In genomic region chr2:202494300-202494699, GRCh38 we compare ENCODE assay signal across 11 cellular contexts.
A peak's percentile ranks its signal among the peaks of the same experiment; 100 is the strongest.
DNase-seq lines count a peak whose midpoint lies in the region; ATAC-seq and TF ChIP-seq lines count a peak whose summit lies in the region.
"Had no signal": no experiment of that assay in that cellular context is flagged by ENCODE, and none has a peak within 500 bp of the region (broad histone marks: within the 10 kb centered on the region; RNA-seq: fewer than 3 reads in every experiment).

No MANE protein-coding gene starts in this region.

- H3K27ac ChIP-seq in CD8-positive, alpha-beta T cell (ENCODE audit: low read depth, low read length), result no peak overlapping the region

- no peaks in the 10 kb centered on the region for H3K9me3 Mint-ChIP-seq in activated CD8-positive, alpha-beta T cell treated with anti-CD3 and anti-CD28 coated beads for 36 hours
- H3K9me3 Mint-ChIP-seq in CD8-positive, alpha-beta T cell, result no peaks in the 10 kb centered on the region
- H3K9me3 Mint-ChIP-seq: central memory CD8-positive, alpha-beta T cell had no signal

- no peaks in the 10 kb centered on the region for H3K9me3 ChIP-seq in CD8-positive, alpha-beta T cell (ENCODE audit: low read length)
- H3K9me3 ChIP-seq: upper lobe of left lung had no signal

- H3K36me3 Mint-ChIP-seq in activated CD8-positive, alpha-beta T cell treated with anti-CD3 and anti-CD28 coated beads for 36 hours (ENCODE audit: low read depth), result no peaks in the 10 kb centered on the region
- no peaks in the 10 kb centered on the region for H3K36me3 Mint-ChIP-seq in CD8-positive, alpha-beta T cell

- H3K4me3 Mint-ChIP-seq in activated CD8-positive, alpha-beta T cell treated with anti-CD3 and anti-CD28 coated beads for 36 hours, result no peak overlapping the region
- H3K4me3 Mint-ChIP-seq in CD8-positive, alpha-beta T cell, result no peak overlapping the region
- H3K4me3 Mint-ChIP-seq: central memory CD8-positive, alpha-beta T cell had no signal

- no peaks in the 10 kb centered on the region for H3K27me3 Mint-ChIP-seq in activated CD8-positive, alpha-beta T cell treated with anti-CD3 and anti-CD28 coated beads for 36 hours
- no peaks in the 10 kb centered on the region for H3K27me3 Mint-ChIP-seq in CD8-positive, alpha-beta T cell (ENCODE audit: low read depth)
- H3K27me3 Mint-ChIP-seq: central memory CD8-positive, alpha-beta T cell had no signal

- H3K27me3 ChIP-seq in CD8-positive, alpha-beta T cell (ENCODE audit: insufficient read depth, low read length), result no peaks in the 10 kb centered on the region
- H3K27me3 ChIP-seq: upper lobe of left lung had no signal

- DNase-seq in DMS53 treated with DMSO at 0.1 percent for 48 hours (lab: John Stamatoyannopoulos, UW; ENCODE audit: unreplicated experiment) (peak; percentile 86), NCI-H460 (ENCODE audit: extremely low read depth, low read depth) (peak; percentile 33), fibroblast of gingiva (ENCODE audit: low read depth) (peak; percentile 74), nucleus accumbens (lab: John Stamatoyannopoulos, UW) (peak in 38 of 56 donors; percentile 1 to 64 (median 22))
- DNase-seq in NK-92 treated with Interleukin-12 subunit alpha and Interleukin-12 subunit beta, amount 100 ng/mL, for 24 hours (lab: John Stamatoyannopoulos, UW), result no peak
- no peak for DNase-seq in activated CD8-positive, alpha-beta T cell treated with anti-CD3 and anti-CD28 coated beads for 36 hours
- no peak for DNase-seq in CD8-positive, alpha-beta T cell
- DNase-seq in activated CD4-positive, CD25-positive, alpha-beta regulatory T cell treated with anti-CD3 and anti-CD28 coated beads, Interleukin-2, amount 50 U/mL, for 72 hours, result no peak

- CTCF ChIA-PET in activated CD8-positive, alpha-beta T cell treated with anti-CD3 and anti-CD28 coated beads for 36 hours (lab: Charles Lee), result no interaction called here
- CTCF ChIA-PET in CD8-positive, alpha-beta T cell (lab: Charles Lee), result no interaction called here

- no peak overlapping the region for H3K4me3 ChIP-seq in CD8-positive, alpha-beta T cell (ENCODE audit: low read depth, low read length)
- H3K4me3 ChIP-seq: GM12878, upper lobe of left lung had no signal

- TF ChIP-seq CTCF in activated CD8-positive, alpha-beta T cell treated with anti-CD3 and anti-CD28 coated beads for 36 hours (IDR thresholded peaks at IDR 0.05), result no peak
- TF ChIP-seq CTCF in CD8-positive, alpha-beta T cell (IDR thresholded peaks at IDR 0.05), result no peak

- POLR2A ChIA-PET in activated CD8-positive, alpha-beta T cell treated with anti-CD3 and anti-CD28 coated beads for 36 hours (lab: Charles Lee), result no interaction called here
- POLR2A ChIA-PET in CD8-positive, alpha-beta T cell (lab: Charles Lee), result no interaction called here

- no peaks in the 10 kb centered on the region for H3K4me1 Mint-ChIP-seq in activated CD8-positive, alpha-beta T cell treated with anti-CD3 and anti-CD28 coated beads for 36 hours (ENCODE audit: low read depth)
- H3K4me1 Mint-ChIP-seq in CD8-positive, alpha-beta T cell (ENCODE audit: low read depth), result no peaks in the 10 kb centered on the region
- H3K4me1 Mint-ChIP-seq: central memory CD8-positive, alpha-beta T cell had no signal

- H3K27ac Mint-ChIP-seq in activated CD8-positive, alpha-beta T cell treated with anti-CD3 and anti-CD28 coated beads for 36 hours, result no peak overlapping the region
- H3K27ac Mint-ChIP-seq in CD8-positive, alpha-beta T cell, result no peak overlapping the region

- H3K36me3 ChIP-seq in CD8-positive, alpha-beta T cell (ENCODE audit: insufficient read depth, low read length), result no peaks in the 10 kb centered on the region

- intact Hi-C loops in activated CD8-positive, alpha-beta T cell treated with anti-CD3 and anti-CD28 coated beads for 36 hours (cut with micrococcal nuclease), result no loop called here
- intact Hi-C loops in CD8-positive, alpha-beta T cell (cut with DNase I, micrococcal nuclease), result no loop called here

- ATAC-seq in activated CD8-positive, alpha-beta T cell treated with anti-CD3 and anti-CD28 coated beads for 36 hours, result no peak
- ATAC-seq in CD8-positive, alpha-beta T cell, result no peak
- ATAC-seq: GM12878 had no signal

- H3K4me1 ChIP-seq in CD8-positive, alpha-beta T cell (ENCODE audit: insufficient read depth, low read length), result no peaks in the 10 kb centered on the region

Comparison
In these comparisons a context has a peak if more than half of its experiments do, and no peak if none do; other contexts are left out.
1. DNase-seq: peak in DMS53 treated with DMSO at 0.1 percent for 48 hours (single experiment), NCI-H460 (single experiment), fibroblast of gingiva (single experiment) and nucleus accumbens (38 of 56); none in NK-92 treated with Interleukin-12 subunit alpha and Interleukin-12 subunit beta, amount 100 ng/mL, for 24 hours (single experiment), activated CD8-positive, alpha-beta T cell treated with anti-CD3 and anti-CD28 coated beads for 36 hours (single experiment), CD8-positive, alpha-beta T cell (0 of 7) and activated CD4-positive, CD25-positive, alpha-beta regulatory T cell treated with anti-CD3 and anti-CD28 coated beads, Interleukin-2, amount 50 U/mL, for 72 hours (single experiment).